In genomic region chr20:54291339-54292060, GRCh38 we compare ENCODE assay signal across 2 cellular contexts.
TF ChIP-seq lines count a peak whose summit lies in the region.

No MANE protein-coding gene starts in this region.

TF ChIP-seq in SK-N-SH, 30 proteins besides CTCF, POLR2A, EP300 and RAD21 (continued from another document):
- TF ChIP-seq USF1 (IDR thresholded peaks at IDR 0.05; ENCODE audit: borderline replicate concordance, low read depth), result no peak
- no peak for TF ChIP-seq FOSL2 (IDR thresholded peaks at IDR 0.05; ENCODE audit: borderline replicate concordance, low read depth)
- no peak for TF ChIP-seq FOXJ3 (CRISPR knock-in tag; IDR thresholded peaks at IDR 0.05)
- TF ChIP-seq YY1 (IDR thresholded peaks at IDR 0.05; ENCODE audit: low read depth), result no peak
- no peak for TF ChIP-seq GATA2 (CRISPR knock-in tag; IDR thresholded peaks at IDR 0.05)

TF ChIP-seq in GM23338, 12 proteins besides CTCF, POLR2A, EP300 and RAD21 (continued from another document):
- no peak for TF ChIP-seq ZNF462 (CRISPR knock-in tag; IDR thresholded peaks at IDR 0.05)
- TF ChIP-seq ZNF331 (CRISPR knock-in tag; IDR thresholded peaks at IDR 0.05; ENCODE audit: low read depth), result no peak
TF ChIP-seq in GM23338: peak in this region for 0.
